In the genomic region with DNA sequence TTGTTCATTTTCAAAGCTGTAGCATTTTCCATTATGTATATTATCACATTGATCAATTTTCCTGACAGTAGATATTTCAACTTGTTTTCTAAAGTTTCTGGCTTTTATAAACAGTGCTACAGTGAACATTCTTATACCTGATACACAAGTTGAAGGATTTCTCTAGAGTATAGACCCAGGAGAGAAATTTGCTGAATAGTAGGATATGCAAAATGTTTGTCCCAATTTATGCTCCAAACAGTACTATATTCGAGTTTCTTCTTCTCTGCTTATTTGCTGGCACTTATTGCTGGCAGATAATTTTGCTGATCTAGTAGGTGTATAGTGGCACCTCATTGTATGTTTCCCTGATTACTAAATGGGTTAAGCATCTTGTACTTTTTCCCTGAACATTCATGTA, we compare ENCODE assay signal across 35 cellular contexts.
"Had no signal": no experiment of that assay in that cellular context is flagged by ENCODE, and none has a peak within 500 bp of the region (broad histone marks: within the 10 kb centered on the region; RNA-seq: fewer than 3 reads in every experiment).

No MANE protein-coding gene starts in this region.

- H3K36me3 Mint-ChIP-seq: activated CD8-positive, alpha-beta memory T cell treated with anti-CD3 and anti-CD28 coated beads, Interleukin-2, amount 10 ng/mL, durations not matched to agents 7 days and 5 days; activated naive CD4-positive, alpha-beta T cell treated with anti-CD3 and anti-CD28 coated beads, Interleukin-2, amount 10 ng/mL, durations not matched to agents 7 days and 5 days; activated naive CD4-positive, alpha-beta T cell treated with anti-CD3 and anti-CD28 coated beads, Interleukin-2, amount 50 U/mL, for 24 hours; activated naive CD8-positive, alpha-beta T cell; activated naive CD8-positive, alpha-beta T cell treated with anti-CD3 and anti-CD28 coated beads, Interleukin-2, amount 10 ng/mL, durations not matched to agents 7 days and 5 days; brain had no signal

- H3K27ac Mint-ChIP-seq: activated B cell treated with CpG ODN at 0.5 μM for 24 hours; activated CD4-positive, alpha-beta memory T cell treated with anti-CD3 and anti-CD28 coated beads, Interleukin-2, amount 10 ng/mL, durations not matched to agents 7 days and 5 days; activated CD4-positive, alpha-beta T cell treated with anti-CD3 and anti-CD28 coated beads, Interleukin-2, amount 10 ng/mL, durations not matched to agents 7 days and 5 days; activated CD8-positive, alpha-beta memory T cell treated with anti-CD3 and anti-CD28 coated beads, Interleukin-2, amount 10 ng/mL, durations not matched to agents 7 days and 5 days; activated CD8-positive, alpha-beta T cell treated with anti-CD3 and anti-CD28 coated beads, Interleukin-2, amount 10 ng/mL, durations not matched to agents 7 days and 5 days; activated naive CD4-positive, alpha-beta T cell treated with anti-CD3 and anti-CD28 coated beads, Interleukin-2, amount 10 ng/mL, durations not matched to agents 7 days and 5 days; activated naive CD4-positive, alpha-beta T cell treated with anti-CD3 and anti-CD28 coated beads, Interleukin-2, amount 50 U/mL, for 24 hours; activated naive CD8-positive, alpha-beta T cell; activated naive CD8-positive, alpha-beta T cell treated with anti-CD3 and anti-CD28 coated beads, Interleukin-2, amount 10 ng/mL, durations not matched to agents 7 days and 5 days; activated naive CD8-positive, alpha-beta T cell treated with anti-CD3 and anti-CD28 coated beads, Interleukin-2, amount 50 U/mL, for 24 hours; activated T-cell treated with anti-CD3 and anti-CD28 coated beads, Interleukin-2, amount 50 U/mL, for 24 hours; activated T-helper 2 cell treated with anti-CD3 and anti-CD28 coated beads, Interferon-gamma antibody, Interleukin-2, Interleukin-4, amounts not matched to agents 10 μg/mL and 5 μg/mL and 100 μg/mL, durations not matched to agents 14 hours and 24 hours and 36 hours; brain; T-helper 1 cell treated with Interleukin-12 subunit alpha and Interleukin-12 subunit beta and Interleukin-4 antibody, amounts not matched to agents 30 μg/mL and 1 μg/mL, for 36 hours; T-helper 2 cell treated with Interferon-gamma antibody and Interleukin-4, amounts not matched to agents 5 μg/mL and 100 μg/mL, for 36 hours had no signal

- ATAC-seq: activated CD8-positive, alpha-beta memory T cell treated with anti-CD3 and anti-CD28 coated beads, Interleukin-2, amount 10 ng/mL, durations not matched to agents 7 days and 5 days; activated CD8-positive, alpha-beta T cell treated with anti-CD3 and anti-CD28 coated beads, Interleukin-2, amount 10 ng/mL, durations not matched to agents 7 days and 5 days; activated naive CD8-positive, alpha-beta T cell treated with anti-CD3 and anti-CD28 coated beads, Interleukin-2, amount 50 U/mL, for 24 hours had no signal

- H3K36me3 ChIP-seq: cardiac muscle cell had no signal

- H3K27ac ChIP-seq: ascending aorta, cardiac muscle cell, VCaP had no signal

- DNase-seq: activated B cell treated with CpG ODN at 0.5 μM for 24 hours; activated CD4-positive, alpha-beta memory T cell treated with anti-CD3 and anti-CD28 coated beads, Interleukin-2, amount 10 ng/mL, durations not matched to agents 7 days and 5 days; activated CD4-positive, alpha-beta T cell treated with anti-CD3 and anti-CD28 coated beads for 48 hours; activated CD4-positive, alpha-beta T cell treated with anti-CD3 and anti-CD28 coated beads, Interleukin-2, amount 10 ng/mL, durations not matched to agents 7 days and 5 days; activated CD4-positive, alpha-beta T cell treated with anti-CD3 and anti-CD28 coated beads, Interleukin-2, amount 50 U/mL, for 48 hours; activated CD4-positive, CD25-positive, alpha-beta regulatory T cell treated with anti-CD3 and anti-CD28 coated beads, Interleukin-2, amount 50 U/mL, for 72 hours; activated CD8-positive, alpha-beta memory T cell treated with anti-CD3 and anti-CD28 coated beads for 24 hours; activated CD8-positive, alpha-beta memory T cell treated with anti-CD3 and anti-CD28 coated beads, Interleukin-2, amount 10 ng/mL, durations not matched to agents 7 days and 5 days; activated CD8-positive, alpha-beta memory T cell treated with anti-CD3 and anti-CD28 coated beads, Interleukin-2, amount 50 U/mL, for 48 hours; activated CD8-positive, alpha-beta T cell treated with anti-CD3 and anti-CD28 coated beads, Interleukin-2, amount 10 ng/mL, durations not matched to agents 7 days and 5 days; activated effector memory CD4-positive, alpha-beta T cell treated with Interleukin-2 at 50 U/mL for 16 hours; activated gamma-delta T cell; activated naive CD4-positive, alpha-beta T cell treated with anti-CD3 and anti-CD28 coated beads, Interleukin-2, amount 10 ng/mL, durations not matched to agents 7 days and 5 days; activated naive CD4-positive, alpha-beta T cell treated with Interleukin-2 at 50 U/mL for 16 hours; activated naive CD8-positive, alpha-beta T cell treated with anti-CD3 and anti-CD28 coated beads, Interleukin-2, amount 10 ng/mL, durations not matched to agents 7 days and 5 days; activated naive CD8-positive, alpha-beta T cell treated with anti-CD3 and anti-CD28 coated beads, Interleukin-2, amount 50 U/mL, for 24 hours; activated T-cell treated with anti-CD3 and anti-CD28 coated beads, Interleukin-2, amount 50 U/mL, for 24 hours; activated T-cell treated with anti-CD3 and anti-CD28 coated beads, Interleukin-2, amount 50 U/mL, for 48 hours; amygdala; anterior cingulate cortex; cerebellar nuclear complex; T-helper 2 cell; T-helper 9 cell had no signal

- H3K27me3 ChIP-seq: ascending aorta, cardiac muscle cell had no signal

- H3K9me3 ChIP-seq: ascending aorta had no signal

- H3K4me3 Mint-ChIP-seq: activated B cell treated with CpG ODN at 0.5 μM for 24 hours; activated CD4-positive, alpha-beta memory T cell treated with anti-CD3 and anti-CD28 coated beads, Interleukin-2, amount 10 ng/mL, durations not matched to agents 7 days and 5 days; activated CD4-positive, alpha-beta T cell treated with anti-CD3 and anti-CD28 coated beads, Interleukin-2, amount 10 ng/mL, durations not matched to agents 7 days and 5 days; activated CD8-positive, alpha-beta memory T cell treated with anti-CD3 and anti-CD28 coated beads, Interleukin-2, amount 10 ng/mL, durations not matched to agents 7 days and 5 days; activated CD8-positive, alpha-beta T cell treated with anti-CD3 and anti-CD28 coated beads, Interleukin-2, amount 10 ng/mL, durations not matched to agents 7 days and 5 days; activated naive CD4-positive, alpha-beta T cell treated with anti-CD3 and anti-CD28 coated beads, Interleukin-2, amount 10 ng/mL, durations not matched to agents 7 days and 5 days; activated naive CD4-positive, alpha-beta T cell treated with anti-CD3 and anti-CD28 coated beads, Interleukin-2, amount 50 U/mL, for 24 hours; activated naive CD8-positive, alpha-beta T cell; activated naive CD8-positive, alpha-beta T cell treated with anti-CD3 and anti-CD28 coated beads, Interleukin-2, amount 10 ng/mL, durations not matched to agents 7 days and 5 days; activated naive CD8-positive, alpha-beta T cell treated with anti-CD3 and anti-CD28 coated beads, Interleukin-2, amount 50 U/mL, for 24 hours; activated T-cell treated with anti-CD3 and anti-CD28 coated beads, Interleukin-2, amount 50 U/mL, for 24 hours; brain; central memory CD8-positive, alpha-beta T cell; T-helper 1 cell treated with Interleukin-12 subunit alpha and Interleukin-12 subunit beta and Interleukin-4 antibody, amounts not matched to agents 30 μg/mL and 1 μg/mL, for 36 hours; T-helper 2 cell treated with Interferon-gamma antibody and Interleukin-4, amounts not matched to agents 5 μg/mL and 100 μg/mL, for 36 hours had no signal

- H3K27me3 Mint-ChIP-seq: activated B cell treated with CpG ODN at 0.5 μM for 24 hours; activated CD8-positive, alpha-beta memory T cell treated with anti-CD3 and anti-CD28 coated beads, Interleukin-2, amount 10 ng/mL, durations not matched to agents 7 days and 5 days; activated naive CD4-positive, alpha-beta T cell treated with anti-CD3 and anti-CD28 coated beads, Interleukin-2, amount 10 ng/mL, durations not matched to agents 7 days and 5 days; activated naive CD4-positive, alpha-beta T cell treated with anti-CD3 and anti-CD28 coated beads, Interleukin-2, amount 50 U/mL, for 24 hours; activated naive CD8-positive, alpha-beta T cell; activated naive CD8-positive, alpha-beta T cell treated with anti-CD3 and anti-CD28 coated beads, Interleukin-2, amount 10 ng/mL, durations not matched to agents 7 days and 5 days; activated naive CD8-positive, alpha-beta T cell treated with anti-CD3 and anti-CD28 coated beads, Interleukin-2, amount 50 U/mL, for 24 hours; activated T-cell treated with anti-CD3 and anti-CD28 coated beads, Interleukin-2, amount 50 U/mL, for 24 hours; central memory CD8-positive, alpha-beta T cell had no signal

- H3K4me3 ChIP-seq: ascending aorta, cardiac muscle cell had no signal

- H3K4me1 Mint-ChIP-seq: activated B cell treated with CpG ODN at 0.5 μM for 24 hours; activated CD4-positive, alpha-beta memory T cell treated with anti-CD3 and anti-CD28 coated beads, Interleukin-2, amount 10 ng/mL, durations not matched to agents 7 days and 5 days; activated CD4-positive, alpha-beta T cell treated with anti-CD3 and anti-CD28 coated beads, Interleukin-2, amount 10 ng/mL, durations not matched to agents 7 days and 5 days; activated CD8-positive, alpha-beta memory T cell treated with anti-CD3 and anti-CD28 coated beads, Interleukin-2, amount 10 ng/mL, durations not matched to agents 7 days and 5 days; activated naive CD4-positive, alpha-beta T cell treated with anti-CD3 and anti-CD28 coated beads, Interleukin-2, amount 10 ng/mL, durations not matched to agents 7 days and 5 days; activated naive CD4-positive, alpha-beta T cell treated with anti-CD3 and anti-CD28 coated beads, Interleukin-2, amount 50 U/mL, for 24 hours; activated naive CD8-positive, alpha-beta T cell treated with anti-CD3 and anti-CD28 coated beads, Interleukin-2, amount 10 ng/mL, durations not matched to agents 7 days and 5 days; activated naive CD8-positive, alpha-beta T cell treated with anti-CD3 and anti-CD28 coated beads, Interleukin-2, amount 50 U/mL, for 24 hours; brain; central memory CD8-positive, alpha-beta T cell had no signal

- FAIRE-seq: bronchial epithelial cell, TTC549 had no signal

- H3K9me3 Mint-ChIP-seq: activated B cell treated with CpG ODN at 0.5 μM for 24 hours; activated CD4-positive, alpha-beta memory T cell treated with anti-CD3 and anti-CD28 coated beads, Interleukin-2, amount 10 ng/mL, durations not matched to agents 7 days and 5 days; activated CD4-positive, alpha-beta T cell treated with anti-CD3 and anti-CD28 coated beads, Interleukin-2, amount 10 ng/mL, durations not matched to agents 7 days and 5 days; activated naive CD4-positive, alpha-beta T cell treated with anti-CD3 and anti-CD28 coated beads, Interleukin-2, amount 10 ng/mL, durations not matched to agents 7 days and 5 days; activated naive CD4-positive, alpha-beta T cell treated with anti-CD3 and anti-CD28 coated beads, Interleukin-2, amount 50 U/mL, for 24 hours; activated naive CD8-positive, alpha-beta T cell treated with anti-CD3 and anti-CD28 coated beads, Interleukin-2, amount 10 ng/mL, durations not matched to agents 7 days and 5 days; activated naive CD8-positive, alpha-beta T cell treated with anti-CD3 and anti-CD28 coated beads, Interleukin-2, amount 50 U/mL, for 24 hours; activated T-cell treated with anti-CD3 and anti-CD28 coated beads, Interleukin-2, amount 50 U/mL, for 24 hours; activated T-helper 2 cell treated with anti-CD3 and anti-CD28 coated beads, Interferon-gamma antibody, Interleukin-2, Interleukin-4, amounts not matched to agents 10 μg/mL and 5 μg/mL and 100 μg/mL, durations not matched to agents 14 hours and 24 hours and 36 hours; brain; central memory CD8-positive, alpha-beta T cell; T-helper 1 cell treated with Interleukin-12 subunit alpha and Interleukin-12 subunit beta and Interleukin-4 antibody, amounts not matched to agents 30 μg/mL and 1 μg/mL, for 36 hours; T-helper 2 cell treated with Interferon-gamma antibody and Interleukin-4, amounts not matched to agents 5 μg/mL and 100 μg/mL, for 36 hours had no signal

- H3K4me1 ChIP-seq: ascending aorta had no signal
